In genomic region chr14:26730929-26731618, GRCh38 we compare ENCODE assay signal across 10 cellular contexts.
DNase-seq lines count a peak whose midpoint lies in the region; ATAC-seq, FAIRE-seq and TF ChIP-seq lines count a peak whose summit lies in the region.
"Had no signal": no experiment of that assay in that cellular context is flagged by ENCODE, and none has a peak within 500 bp of the region (broad histone marks: within the 10 kb centered on the region; RNA-seq: fewer than 3 reads in every experiment).

No MANE protein-coding gene starts in this region.

- H3K27ac ChIP-seq in endothelial cell of umbilical vein (ENCODE audit: insufficient read depth, low read depth, low read length) = no peak overlapping the region
- H3K27ac ChIP-seq: BLaER1 treated with 17β-estradiol and CSF1 and Interleukin-3, amounts not matched to agents 10 nM and 100 nM had no signal

- no peaks in the 10 kb centered on the region for H3K9me1 ChIP-seq in endothelial cell of umbilical vein (replicated peaks; ENCODE audit: control insufficient read depth, extremely low read depth, insufficient read depth, low read length)

- H3K4me2 ChIP-seq in endothelial cell of umbilical vein (ENCODE audit: insufficient read depth, low read length) = no peak overlapping the region
- H3K4me2 ChIP-seq: BLaER1 treated with 17β-estradiol and CSF1 and Interleukin-3, amounts not matched to agents 10 nM and 100 nM had no signal

- peak; percentile 74 for FAIRE-seq in endothelial cell of umbilical vein (lab: Jason Lieb, UNC)

- H3K27me3 Mint-ChIP-seq in activated T-cell treated with anti-CD3 and anti-CD28 coated beads, Interleukin-2, amount 50 U/mL, for 24 hours = no peaks in the 10 kb centered on the region

- H3K9me3 Mint-ChIP-seq in activated T-cell treated with anti-CD3 and anti-CD28 coated beads, Interleukin-2, amount 50 U/mL, for 24 hours = peaks cover 19% of the 10 kb centered on the region

- ATAC-seq in HG02870 (IDR thresholded peaks at IDR 0.05; ENCODE audit: unreplicated experiment) (no peak), HG03378 (IDR thresholded peaks at IDR 0.05; ENCODE audit: unreplicated experiment) (no peak)
- ATAC-seq: HCT116 had no signal

- no peak overlapping the region for H3K27ac Mint-ChIP-seq in activated T-cell treated with anti-CD3 and anti-CD28 coated beads, Interleukin-2, amount 50 U/mL, for 24 hours

- no peak overlapping the region for H3K4me3 Mint-ChIP-seq in activated T-cell treated with anti-CD3 and anti-CD28 coated beads, Interleukin-2, amount 50 U/mL, for 24 hours

- no peak overlapping the region for H2AFZ ChIP-seq in endothelial cell of umbilical vein (ENCODE audit: low read depth, low read length)

- H3K79me2 ChIP-seq in endothelial cell of umbilical vein (ENCODE audit: control insufficient read depth, insufficient read depth, low read length) = no peaks in the 10 kb centered on the region

- H3K9ac ChIP-seq in endothelial cell of umbilical vein (replicated peaks; ENCODE audit: extremely low read depth, insufficient read depth, low read length) = no peak overlapping the region
- H3K9ac ChIP-seq: BLaER1 treated with 17β-estradiol and CSF1 and Interleukin-3, amounts not matched to agents 10 nM and 100 nM had no signal

- no peaks in the 10 kb centered on the region for H3K4me1 Mint-ChIP-seq in activated T-cell treated with anti-CD3 and anti-CD28 coated beads, Interleukin-2, amount 50 U/mL, for 24 hours (ENCODE audit: low read depth)

- H3K27me3 ChIP-seq in endothelial cell of umbilical vein (ENCODE audit: control insufficient read depth in 2 of 2, insufficient read depth in 2 of 2, low read length in 2 of 2) = no peaks in the 10 kb centered on the region
- H3K27me3 ChIP-seq: BLaER1 treated with 17β-estradiol and CSF1 and Interleukin-3, amounts not matched to agents 10 nM and 100 nM had no signal

- peak; percentile 58 to 62 for TF ChIP-seq CTCF in endothelial cell of umbilical vein (IDR thresholded peaks at IDR 0.05; ENCODE audit: extremely low read depth in 1 of 2, insufficient read depth in 1 of 2, low read depth in 1 of 2, low read length in 2 of 2)

- no peak overlapping the region for H3K4me3 ChIP-seq in endothelial cell of umbilical vein (replicated peaks in 1 of 3; ENCODE audit: insufficient read depth in 1 of 3, low read depth in 1 of 3, low read length in 3 of 3)
- H3K4me3 ChIP-seq: BLaER1 treated with 17β-estradiol and CSF1 and Interleukin-3, amounts not matched to agents 10 nM and 100 nM had no signal

- H3K9me3 ChIP-seq in endothelial cell of umbilical vein (replicated peaks; ENCODE audit: control insufficient read depth, insufficient read depth, low read length) = no peaks in the 10 kb centered on the region
- H3K9me3 ChIP-seq: BLaER1 treated with 17β-estradiol and CSF1 and Interleukin-3, amounts not matched to agents 10 nM and 100 nM had no signal

- CTCF ChIA-PET in endothelial cell of umbilical vein (lab: Charles Lee) = interaction anchor here (0.6 to 2.8 kb wide), 13 partner anchors 10 to 897 kb away, joined by 3 to 26 read pairs (median 3); no protein-coding TSS in a partner anchor

- DNase-seq in NCI-H2081 (lab: John Stamatoyannopoulos, UW) (peak; percentile 19 to 35), NCI-H2081 treated with DMSO at 0.1 percent for 48 hours (lab: John Stamatoyannopoulos, UW) (no peak), NCI-H524 treated with DMSO at 0.1 percent for 48 hours (lab: John Stamatoyannopoulos, UW) (peak; percentile 54), endothelial cell of umbilical vein (ENCODE audit: low read depth, low spot score) (peak; percentile 39), pulmonary artery endothelial cell (ENCODE audit: low read depth, low spot score) (peak; percentile 4)
- DNase-seq in activated T-cell treated with anti-CD3 and anti-CD28 coated beads, Interleukin-2, amount 50 U/mL, for 24 hours = no peak

- no peaks in the 10 kb centered on the region for H4K20me1 ChIP-seq in endothelial cell of umbilical vein (replicated peaks; ENCODE audit: control insufficient read depth, extremely low read depth, insufficient read depth, low read length)
- H4K20me1 ChIP-seq: BLaER1 treated with 17β-estradiol and CSF1 and Interleukin-3, amounts not matched to agents 10 nM and 100 nM had no signal

- no peaks in the 10 kb centered on the region for H3K36me3 Mint-ChIP-seq in activated T-cell treated with anti-CD3 and anti-CD28 coated beads, Interleukin-2, amount 50 U/mL, for 24 hours (ENCODE audit: low read depth)

- H3K4me1 ChIP-seq in endothelial cell of umbilical vein (ENCODE audit: control insufficient read depth, extremely low read depth, insufficient read depth, low read length) = no peaks in the 10 kb centered on the region
- H3K4me1 ChIP-seq: BLaER1 treated with 17β-estradiol and CSF1 and Interleukin-3, amounts not matched to agents 10 nM and 100 nM had no signal

- intact Hi-C loops in endothelial cell of umbilical vein (cut with micrococcal nuclease) = loop anchor here (1.0 to 5.0 kb wide), 8 partner anchors 134 to 899 kb away; no protein-coding TSS in a partner anchor

- TF ChIP-seq POLR2A in endothelial cell of umbilical vein (IDR thresholded peaks at IDR 0.05; ENCODE audit: low read depth, low read length) = no peak

- no TSS peak for BruUV-seq in endothelial cell of umbilical vein (replicated peaks; lab: Mats Ljungman, UMichigan)

- dilution Hi-C loops in endothelial cell of umbilical vein (cut with MboI; ENCODE audit: extremely low pct_ligation_motif_present, low sequenced_read_pairs) = no loop called here

- POLR2A ChIA-PET in endothelial cell of umbilical vein (lab: Charles Lee) = no interaction called here

- H3K36me3 ChIP-seq in endothelial cell of umbilical vein (ENCODE audit: control insufficient read depth in 2 of 2, extremely low read depth in 1 of 2, insufficient read depth in 2 of 2, low read length in 2 of 2) = no peaks in the 10 kb centered on the region
- H3K36me3 ChIP-seq: BLaER1 treated with 17β-estradiol and CSF1 and Interleukin-3, amounts not matched to agents 10 nM and 100 nM had no signal

TF ChIP-seq in endothelial cell of umbilical vein, 7 proteins besides CTCF, POLR2A, EP300 and RAD21:
- TF ChIP-seq MAX (IDR thresholded peaks at IDR 0.05; ENCODE audit: insufficient read depth, insufficient read length) (no peak), POLR2AphosphoS5 (IDR thresholded peaks at IDR 0.05; ENCODE audit: insufficient read depth, low read depth, low read length) (no peak), GATA2 (IDR thresholded peaks at IDR 0.05; ENCODE audit: insufficient read depth, insufficient read length, low read depth, low read length) (no peak), JUN (IDR thresholded peaks at IDR 0.05; ENCODE audit: borderline replicate concordance, insufficient read depth, insufficient read length, low read depth) (no peak), FOS (IDR thresholded peaks at IDR 0.05; ENCODE audit: borderline replicate concordance, insufficient read depth, low read length) (no peak), MYC (IDR thresholded peaks at IDR 0.05; ENCODE audit: low read depth, low read length) (no peak), EZH2 (IDR thresholded peaks at IDR 0.05; ENCODE audit: borderline replicate concordance, low read depth, low read length, severe bottlenecking) (no peak)

Comparison
In these comparisons a context has a peak if more than half of its experiments do, and no peak if none do; other contexts are left out.
1. DNase-seq: peak in NCI-H2081 (2 of 2), NCI-H524 treated with DMSO at 0.1 percent for 48 hours (single experiment), endothelial cell of umbilical vein (single experiment) and pulmonary artery endothelial cell (single experiment); none in NCI-H2081 treated with DMSO at 0.1 percent for 48 hours (single experiment) and activated T-cell treated with anti-CD3 and anti-CD28 coated beads, Interleukin-2, amount 50 U/mL, for 24 hours (single experiment).